In genomic region chr5:83472508-83473343, GRCh38 we compare ENCODE assay signal across 1 cellular context.
TF ChIP-seq lines count a peak whose summit lies in the region.

No MANE protein-coding gene starts in this region.

TF ChIP-seq in GM12878, 131 proteins besides CTCF, POLR2A, EP300 and RAD21 (continued from another document):
- no peak for TF ChIP-seq REST (IDR thresholded peaks at IDR 0.05; ENCODE audit: low read depth, low read length)
- TF ChIP-seq HDAC6 (IDR thresholded peaks at IDR 0.05; ENCODE audit: unreplicated experiment): peak; percentile 56
